Comparison of ENCODE assay signal across 8 cellular contexts in genomic region chr22:24603770-24604629, GRCh38. TPM values are rescaled to one million over a fixed set of nuclear protein-coding genes. Genes with fewer than 3 reads are reported as not detected.
DNase-seq lines count a peak whose midpoint lies in the region; ATAC-seq, FAIRE-seq and TF ChIP-seq lines count a peak whose summit lies in the region.
"Not testable (repeated sequence)": the region's sequence is repeated elsewhere in the genome, so short reads cannot be mapped to it uniquely, and the experiment has no call there.

No MANE protein-coding gene starts in this region.

- H2BK20ac ChIP-seq in H1 (ENCODE audit: low read length) = not testable (repeated sequence)

- peak; percentile 12 to 19 for ATAC-seq in activated T-cell treated with anti-CD3 and anti-CD28 coated beads, Interleukin-2, amount 50 U/mL, for 4 hours
- ATAC-seq in lower lobe of right lung = peak; percentile 18 to 39

- not testable (repeated sequence) for H3K36me3 Mint-ChIP-seq in activated T-cell treated with anti-CD3 and anti-CD28 coated beads, Interleukin-2, amount 50 U/mL, for 4 hours (ENCODE audit: insufficient read depth)

- FAIRE-seq in GM12891 (lab: Jason Lieb, UNC) = peak; percentile 67
- not testable (repeated sequence) for FAIRE-seq in H1 (lab: Jason Lieb, UNC)

- H3K79me2 ChIP-seq in MM.1S (ENCODE audit: low read length) = peaks cover 12% of the 10 kb centered on the region
- not testable (repeated sequence) for H3K79me2 ChIP-seq in H1 (ENCODE audit: control insufficient read depth in 1 of 2, insufficient read depth in 2 of 2, low read length in 2 of 2)

- TF ChIP-seq POLR2A in GM12891 (IDR thresholded peaks at IDR 0.05; ENCODE audit: low read depth, low read length); H1 (IDR thresholded peaks at IDR 0.05; ENCODE audit: control extremely low read depth in 1 of 2, low read depth in 2 of 2, low read length in 2 of 2); sigmoid colon (IDR thresholded peaks at IDR 0.05): not testable (repeated sequence)

- not testable (repeated sequence) for H3K4ac ChIP-seq in H1 (replicated peaks; ENCODE audit: insufficient read length, low read depth, low read length)

- H3K56ac ChIP-seq in H1 (replicated peaks; ENCODE audit: insufficient read length, low read depth, low read length) = not testable (repeated sequence)

- H3K27me3 ChIP-seq in MM.1S (replicated peaks; ENCODE audit: insufficient read depth, low read length); SJCRH30; H1 (replicated peaks in 1 of 4; ENCODE audit: control insufficient read depth in 3 of 4, extremely low read depth in 1 of 4, insufficient read depth in 3 of 4, low read length in 3 of 4); lower lobe of right lung (ENCODE audit: low read depth); sigmoid colon: not testable (repeated sequence)

- not testable (repeated sequence) for H2BK120ac ChIP-seq in H1 (replicated peaks; ENCODE audit: low read depth, low read length)

- H3K9me2 ChIP-seq in MM.1S (replicated peaks; ENCODE audit: insufficient read depth, low read length) = not testable (repeated sequence)

- H3K27ac ChIP-seq in MM.1S (ENCODE audit: low read length) = peak overlapping the region; percentile 20; the same call in 1 of the 2 replicates
- H3K27ac ChIP-seq in SJCRH30; H1 (ENCODE audit: low read depth, low read length): not testable (repeated sequence)
- peak overlapping the region; percentile 13 for H3K27ac ChIP-seq in lower lobe of right lung
- peak overlapping the region in 3 of 4 donors; percentile 10 to 56 (median 38) for H3K27ac ChIP-seq in sigmoid colon

- H3K9ac ChIP-seq in MM.1S (ENCODE audit: low read length); H1 (replicated peaks in 1 of 4; ENCODE audit: extremely low read depth in 1 of 4, low read depth in 3 of 4, low read length in 3 of 4): not testable (repeated sequence)

- peak overlapping the region; percentile 51 for H3K4me3 Mint-ChIP-seq in activated T-cell treated with anti-CD3 and anti-CD28 coated beads, Interleukin-2, amount 50 U/mL, for 4 hours

- H3K4me1 Mint-ChIP-seq in activated T-cell treated with anti-CD3 and anti-CD28 coated beads, Interleukin-2, amount 50 U/mL, for 4 hours (ENCODE audit: low read depth) = peaks cover 23% of the 10 kb centered on the region

- not testable (repeated sequence) for H3K18ac ChIP-seq in H1 (ENCODE audit: extremely low read depth, low read length)

- not testable (repeated sequence) for H3K27me3 Mint-ChIP-seq in activated T-cell treated with anti-CD3 and anti-CD28 coated beads, Interleukin-2, amount 50 U/mL, for 4 hours (ENCODE audit: low read depth)

- not testable (repeated sequence) for H3K9me3 Mint-ChIP-seq in activated T-cell treated with anti-CD3 and anti-CD28 coated beads, Interleukin-2, amount 50 U/mL, for 4 hours

- H3F3A ChIP-seq in MM.1S (ENCODE audit: insufficient read depth, low read length) = not testable (repeated sequence)

- H3K9me3 ChIP-seq in MM.1S (replicated peaks; ENCODE audit: insufficient read depth, low read length); SJCRH30 (replicated peaks); H1 (ENCODE audit: insufficient read depth in 2 of 2, low read depth in 1 of 2, low read length in 1 of 2); lower lobe of right lung; sigmoid colon: not testable (repeated sequence)

- H3K4me2 ChIP-seq in MM.1S (ENCODE audit: low read depth, low read length) (peak overlapping the region; percentile 10; the same call in 1 of the 2 replicates), H1 (ENCODE audit: insufficient read depth in 1 of 2, low read depth in 2 of 2, low read length in 2 of 2) (peak overlapping the region; percentile 46 to 52)

- H2BK15ac ChIP-seq in H1 (ENCODE audit: low read length) = not testable (repeated sequence)

- TF ChIP-seq RAD21 in H1 (IDR thresholded peaks at IDR 0.05 in 1 of 2, conservative IDR thresholded peaks at IDR 0.05 in 1 of 2; ENCODE audit: low read depth in 2 of 2, low read length in 2 of 2) = not testable (repeated sequence)

- H2BK5ac ChIP-seq in H1 (ENCODE audit: low read depth, low read length) = not testable (repeated sequence)

- not testable (repeated sequence) for TF ChIP-seq CTCF in MM.1S (IDR thresholded peaks at IDR 0.05; ENCODE audit: low read length); H1 (IDR thresholded peaks at IDR 0.05; ENCODE audit: control extremely low read depth in 1 of 3, insufficient read depth in 1 of 3, low read depth in 1 of 3, low read length in 3 of 3); lower lobe of right lung (IDR thresholded peaks at IDR 0.05); sigmoid colon (IDR thresholded peaks at IDR 0.05)

- H4K91ac ChIP-seq in H1 (replicated peaks; ENCODE audit: insufficient read length, low read length) = not testable (repeated sequence)

- not testable (repeated sequence) for H2BK12ac ChIP-seq in H1 (ENCODE audit: low read depth, low read length)

- not testable (repeated sequence) for H2AFZ ChIP-seq in MM.1S (ENCODE audit: low read length); H1 (ENCODE audit: low read length)

- not testable (repeated sequence) for H4K8ac ChIP-seq in H1 (ENCODE audit: extremely low read depth, insufficient read depth, low read length)

- not testable (repeated sequence) for H3K36me3 ChIP-seq in MM.1S (replicated peaks; ENCODE audit: insufficient read depth, low read length); SJCRH30; H1 (ENCODE audit: control insufficient read depth in 2 of 4, insufficient read depth in 4 of 4, low read length in 3 of 4); lower lobe of right lung; sigmoid colon

- not testable (repeated sequence) for H3K4me1 ChIP-seq in MM.1S (ENCODE audit: low read length)
- H3K4me1 ChIP-seq in SJCRH30 = peaks cover 15% of the 10 kb centered on the region
- H3K4me1 ChIP-seq in H1 (replicated peaks in 1 of 4; ENCODE audit: control insufficient read depth in 3 of 4, insufficient read depth in 4 of 4, low read length in 3 of 4) = peaks cover 4 to 16% (median 11%) of the 10 kb centered on the region in 4 experiments
- peaks cover 20% of the 10 kb centered on the region for H3K4me1 ChIP-seq in lower lobe of right lung
- H3K4me1 ChIP-seq in sigmoid colon = peaks cover 0 to 20% (median 17%) of the 10 kb centered on the region in 4 donors

- intact Hi-C loops in lower lobe of right lung (cut with DNase I); sigmoid colon (cut with DNase I): not testable (repeated sequence)

- H2AK5ac ChIP-seq in H1 (ENCODE audit: low read depth, low read length) = not testable (repeated sequence)

- WGBS in H1 (ENCODE audit: extremely low coverage in 1 of 2, insufficient coverage in 1 of 2, insufficient read length in 1 of 2, insufficient replicate concordance in 2 of 2, low coverage in 1 of 2, low lambda C conversion rate in 2 of 2, missing lambda C conversion rate in 1 of 2), 2 experiments = 50% methylated on average over 13 of the region's 18 CpGs; no CpG with 5 or more reads in 1 of the 2 experiments
- WGBS in sigmoid colon, 2 donors = 13% methylated on average over 18 of the region's 18 CpGs

- CTCF ChIA-PET in H1 (lab: Charles Lee; ENCODE audit: partially characterized antibody) = interaction anchor here (0.6 to 1.6 kb wide), 4 partner anchors 13 to 168 kb away, joined by 3 to 5 read pairs (median 3); no protein-coding TSS in a partner anchor

- POLR2A ChIA-PET in H1 (lab: Charles Lee; ENCODE audit: partially characterized antibody) = not testable (repeated sequence)

- H4K5ac ChIP-seq in H1 (ENCODE audit: insufficient read length, low read depth, low read length) = peak overlapping the region; percentile 36

- not testable (repeated sequence) for H3K79me1 ChIP-seq in H1 (ENCODE audit: low read depth, low read length)

- DNase-seq in AML-193 (lab: John Stamatoyannopoulos, UW) = peak; percentile 18 to 19
- DNase-seq in GM12891 (ENCODE audit: insufficient read length, low spot score); MM.1S; activated T-cell treated with anti-CD3 and anti-CD28 coated beads, Interleukin-2, amount 50 U/mL, for 4 hours; lower lobe of right lung; sigmoid colon: not testable (repeated sequence)
- peak; percentile 69 to 79 for DNase-seq in SJCRH30
- DNase-seq in H1 (ENCODE audit: low read depth in 1 of 2, low spot score in 2 of 2) = peak in 1 of 2 experiments; percentile 70

- not testable (repeated sequence) for TF ChIP-seq EP300 in H1 (IDR thresholded peaks at IDR 0.05; ENCODE audit: borderline replicate concordance in 1 of 2, low read depth in 2 of 2, low read length in 2 of 2); sigmoid colon (IDR thresholded peaks at IDR 0.05)

- H3K14ac ChIP-seq in H1 (ENCODE audit: insufficient read length) = not testable (repeated sequence)

- not testable (repeated sequence) for H3K23me2 ChIP-seq in H1 (ENCODE audit: low read depth, low read length)

- H3K23ac ChIP-seq in H1 (ENCODE audit: insufficient read length) = not testable (repeated sequence)

- not testable (repeated sequence) for H4K20me1 ChIP-seq in MM.1S (ENCODE audit: insufficient read depth, low read length); H1 (replicated peaks in 1 of 2; ENCODE audit: control insufficient read depth in 1 of 2, insufficient read depth in 2 of 2, low read length in 2 of 2)

- H3K4me3 ChIP-seq in MM.1S (ENCODE audit: low read length) = not testable (repeated sequence)
- H3K4me3 ChIP-seq in SJCRH30 (peak overlapping the region; percentile 34), H1 (ENCODE audit: extremely low read depth in 1 of 4, insufficient read depth in 2 of 4, low read depth in 3 of 4, low read length in 4 of 4) (0 out of 8 replicates have a peak overlapping the region, but pooled peaks of 1 of the 4 experiments have one; percentile 37), lower lobe of right lung (peak overlapping the region; percentile 36), sigmoid colon (peak overlapping the region in 3 of 4 donors; percentile 13 to 29 (median 15))

RNA-seq across cellular contexts. Expression of gene GGT1, which starts 1.0 kb away (rescaled TPM):
- 36.6 TPM for polyA plus RNA-seq in GM12891 (2012; ENCODE audit: low read depth, missing spikeins)
- 2.6 and 2.8 TPM in 2 replicates for total RNA-seq in SJCRH30 (2014; rRNA removed; shearing (Covaris generic))
- total RNA-seq in activated T-cell treated with anti-CD3 and anti-CD28 coated beads, Interleukin-2, amount 50 U/mL, for 4 hours = 10 to 100 TPM; 23.6 to 48.6 (median 27.2) TPM
- total RNA-seq in H1 (2021; fragmentation: NEBNext Ultra II Directional; extraction: Animal tissue kit (Norgen Biotek cat#: 25700)) = 14.0 and 14.4 TPM in 2 replicates
- polyA plus RNA-seq in H1 (2011; rRNA removed) (29.2 and 44.8 TPM in 2 replicates), sigmoid colon (10 to 100 TPM; 12.6 to 33.1 (median 26.7) TPM)
- 29.3 TPM for polyA plus RNA-seq in H1 (2011; cell fraction: cytosol; rRNA removed)
- polyA plus RNA-seq in H1 (2011; cell fraction: nucleus; rRNA removed) = 46.8 TPM
- 8.0 to 18.8 TPM (median 17.1 TPM) in 4 replicates for polyA plus RNA-seq in H1 (2012, experiment 1 of 2)
- 14.4 TPM for polyA plus RNA-seq in H1 (2012, experiment 2 of 2)
- polyA plus RNA-seq in H1 (2013, experiment 1 of 2) = 13.9 TPM
- 11.9 TPM for polyA plus RNA-seq in H1 (2013, experiment 2 of 2)
- 7.5 and 9.6 TPM in 2 replicates for polyA minus RNA-seq in H1 (2011; rRNA and poly(A)+ RNA removed)
- 10.5 TPM for polyA minus RNA-seq in H1 (2011; cell fraction: cytosol; rRNA and poly(A)+ RNA removed)
- polyA minus RNA-seq in H1 (2011; cell fraction: nucleus; rRNA and poly(A)+ RNA removed) = 11.2 TPM
- total RNA-seq in lower lobe of right lung (65.1 TPM), sigmoid colon (1 to 10 TPM; 2.9 to 5.4 (median 3.7) TPM)

RNA-seq across cellular contexts. Expression of gene LRRC75B, which starts 11.1 kb away (rescaled TPM):
- polyA plus RNA-seq in GM12891 (2012; ENCODE audit: low read depth, missing spikeins) = 1.5 TPM
- total RNA-seq in SJCRH30 (2014; rRNA removed; shearing (Covaris generic)) = 0.35 and 0.95 TPM in 2 replicates
- under 1 TPM; 0.54 to 0.92 (median 0.56) TPM for total RNA-seq in activated T-cell treated with anti-CD3 and anti-CD28 coated beads, Interleukin-2, amount 50 U/mL, for 4 hours
- 10.9 and 12.2 TPM in 2 replicates for total RNA-seq in H1 (2021; fragmentation: NEBNext Ultra II Directional; extraction: Animal tissue kit (Norgen Biotek cat#: 25700))
- polyA plus RNA-seq in H1 (2011; rRNA removed) = 26.6 and 39.0 TPM in 2 replicates
- 29.2 TPM for polyA plus RNA-seq in H1 (2011; cell fraction: cytosol; rRNA removed)
- 132 TPM for polyA plus RNA-seq in H1 (2011; cell fraction: nucleus; rRNA removed)
- polyA plus RNA-seq in H1 (2012, experiment 1 of 2) = 7.7 to 16.2 TPM (median 15.1 TPM) in 4 replicates
- 8.9 TPM for polyA plus RNA-seq in H1 (2012, experiment 2 of 2)
- polyA plus RNA-seq in H1 (2013, experiment 1 of 2) = 9.3 TPM
- polyA plus RNA-seq in H1 (2013, experiment 2 of 2) = 7.8 TPM
- 8.1 and 8.4 TPM in 2 replicates for polyA minus RNA-seq in H1 (2011; rRNA and poly(A)+ RNA removed)
- 8.7 TPM for polyA minus RNA-seq in H1 (2011; cell fraction: cytosol; rRNA and poly(A)+ RNA removed)
- 19.6 TPM for polyA minus RNA-seq in H1 (2011; cell fraction: nucleus; rRNA and poly(A)+ RNA removed)
- total RNA-seq in lower lobe of right lung = 10.2 TPM
- total RNA-seq in sigmoid colon = 10 to 100 TPM; 11.1 to 18.6 (median 13.8) TPM
- polyA plus RNA-seq in sigmoid colon = 10 to 100 TPM in 1 of 3 donors, 1 to 10 TPM in 2; 2.5 to 14.4 (median 8.1) TPM

RNA-seq across cellular contexts. Expression of gene SNRPD3, which starts 48.2 kb away (rescaled TPM):
- 167 TPM for polyA plus RNA-seq in GM12891 (2012; ENCODE audit: low read depth, missing spikeins)
- total RNA-seq in SJCRH30 (2014; rRNA removed; shearing (Covaris generic)) = 252 and 278 TPM in 2 replicates
- total RNA-seq in activated T-cell treated with anti-CD3 and anti-CD28 coated beads, Interleukin-2, amount 50 U/mL, for 4 hours = 100 to 1,000 TPM; 182 to 212 (median 210) TPM
- 200 TPM in 2 replicates for total RNA-seq in H1 (2021; fragmentation: NEBNext Ultra II Directional; extraction: Animal tissue kit (Norgen Biotek cat#: 25700))
- polyA plus RNA-seq in H1 (2011; rRNA removed) = 258 and 455 TPM in 2 replicates
- 394 TPM for polyA plus RNA-seq in H1 (2011; cell fraction: cytosol; rRNA removed)
- 159 TPM for polyA plus RNA-seq in H1 (2011; cell fraction: nucleus; rRNA removed)
- polyA plus RNA-seq in H1 (2012, experiment 1 of 2) = 341 to 525 TPM (median 423 TPM) in 4 replicates
- polyA plus RNA-seq in H1 (2012, experiment 2 of 2) = 66.4 TPM
- 141 TPM for polyA plus RNA-seq in H1 (2013, experiment 1 of 2)
- 143 TPM for polyA plus RNA-seq in H1 (2013, experiment 2 of 2)
- polyA minus RNA-seq in H1 (2011; rRNA and poly(A)+ RNA removed) = 289 and 329 TPM in 2 replicates
- 131 TPM for polyA minus RNA-seq in H1 (2011; cell fraction: cytosol; rRNA and poly(A)+ RNA removed)
- polyA minus RNA-seq in H1 (2011; cell fraction: nucleus; rRNA and poly(A)+ RNA removed) = 174 TPM
- 66.8 TPM for total RNA-seq in lower lobe of right lung
- total RNA-seq in sigmoid colon = 100 to 1,000 TPM; 104 to 156 (median 133) TPM
- 100 to 1,000 TPM; 111 to 159 (median 146) TPM for polyA plus RNA-seq in sigmoid colon

RNA-seq across cellular contexts. Expression of gene GUCD1, which starts 49.1 kb away (rescaled TPM):
- polyA plus RNA-seq in GM12891 (2012; ENCODE audit: low read depth, missing spikeins) = 60.7 TPM
- total RNA-seq in SJCRH30 (2014; rRNA removed; shearing (Covaris generic)) = 68.4 and 81.0 TPM in 2 replicates
- 100 to 1,000 TPM in 1 of 3 donors, 10 to 100 TPM in 2; 85.9 to 105 (median 92.2) TPM for total RNA-seq in activated T-cell treated with anti-CD3 and anti-CD28 coated beads, Interleukin-2, amount 50 U/mL, for 4 hours
- total RNA-seq in H1 (2021; fragmentation: NEBNext Ultra II Directional; extraction: Animal tissue kit (Norgen Biotek cat#: 25700)) = 74.3 and 85.2 TPM in 2 replicates
- polyA plus RNA-seq in H1 (2011; rRNA removed) (128 and 135 TPM in 2 replicates), sigmoid colon (100 to 1,000 TPM; 153 to 301 (median 160) TPM)
- 100 TPM for polyA plus RNA-seq in H1 (2011; cell fraction: cytosol; rRNA removed)
- polyA plus RNA-seq in H1 (2011; cell fraction: nucleus; rRNA removed) = 98.6 TPM
- polyA plus RNA-seq in H1 (2012, experiment 1 of 2) = 70.9 to 98.5 TPM (median 87.2 TPM) in 4 replicates
- 95.0 TPM for polyA plus RNA-seq in H1 (2012, experiment 2 of 2)
- 47.8 TPM for polyA plus RNA-seq in H1 (2013, experiment 1 of 2)
- 47.2 TPM for polyA plus RNA-seq in H1 (2013, experiment 2 of 2)
- polyA minus RNA-seq in H1 (2011; rRNA and poly(A)+ RNA removed) = 129 and 150 TPM in 2 replicates
- polyA minus RNA-seq in H1 (2011; cell fraction: cytosol; rRNA and poly(A)+ RNA removed) = 79.6 TPM
- 67.6 TPM for polyA minus RNA-seq in H1 (2011; cell fraction: nucleus; rRNA and poly(A)+ RNA removed)
- total RNA-seq in lower lobe of right lung (120 TPM), sigmoid colon (10 to 100 TPM; 85.6 to 98.6 (median 89.4) TPM)
